Comparison of ENCODE assay signal across 1 cellular context in the genomic region with DNA sequence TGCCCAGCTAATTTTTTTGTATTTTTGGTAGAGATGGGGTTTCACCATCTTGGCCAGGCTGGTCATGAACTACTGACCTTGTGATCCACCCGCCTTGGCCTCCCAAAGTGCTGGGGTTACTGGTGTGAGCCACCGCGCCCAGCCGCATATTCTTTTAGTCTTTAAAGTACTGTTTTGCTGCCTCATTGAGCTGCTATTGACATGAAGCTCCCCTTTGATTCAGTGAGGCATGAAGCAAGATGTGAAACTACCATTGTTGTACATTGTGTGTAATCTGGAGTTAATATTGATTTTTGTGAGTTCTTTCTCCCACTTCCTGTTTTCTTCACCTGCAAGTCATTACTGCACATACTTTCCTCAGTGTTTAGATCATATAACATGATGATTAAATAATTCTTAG.
TF ChIP-seq lines count a peak whose summit lies in the region.

No MANE protein-coding gene starts in this region.

TF ChIP-seq in HepG2, 621 proteins besides CTCF, POLR2A, EP300 and RAD21 (continued from another document and continues in another):
- TF ChIP-seq, protein P1, sequence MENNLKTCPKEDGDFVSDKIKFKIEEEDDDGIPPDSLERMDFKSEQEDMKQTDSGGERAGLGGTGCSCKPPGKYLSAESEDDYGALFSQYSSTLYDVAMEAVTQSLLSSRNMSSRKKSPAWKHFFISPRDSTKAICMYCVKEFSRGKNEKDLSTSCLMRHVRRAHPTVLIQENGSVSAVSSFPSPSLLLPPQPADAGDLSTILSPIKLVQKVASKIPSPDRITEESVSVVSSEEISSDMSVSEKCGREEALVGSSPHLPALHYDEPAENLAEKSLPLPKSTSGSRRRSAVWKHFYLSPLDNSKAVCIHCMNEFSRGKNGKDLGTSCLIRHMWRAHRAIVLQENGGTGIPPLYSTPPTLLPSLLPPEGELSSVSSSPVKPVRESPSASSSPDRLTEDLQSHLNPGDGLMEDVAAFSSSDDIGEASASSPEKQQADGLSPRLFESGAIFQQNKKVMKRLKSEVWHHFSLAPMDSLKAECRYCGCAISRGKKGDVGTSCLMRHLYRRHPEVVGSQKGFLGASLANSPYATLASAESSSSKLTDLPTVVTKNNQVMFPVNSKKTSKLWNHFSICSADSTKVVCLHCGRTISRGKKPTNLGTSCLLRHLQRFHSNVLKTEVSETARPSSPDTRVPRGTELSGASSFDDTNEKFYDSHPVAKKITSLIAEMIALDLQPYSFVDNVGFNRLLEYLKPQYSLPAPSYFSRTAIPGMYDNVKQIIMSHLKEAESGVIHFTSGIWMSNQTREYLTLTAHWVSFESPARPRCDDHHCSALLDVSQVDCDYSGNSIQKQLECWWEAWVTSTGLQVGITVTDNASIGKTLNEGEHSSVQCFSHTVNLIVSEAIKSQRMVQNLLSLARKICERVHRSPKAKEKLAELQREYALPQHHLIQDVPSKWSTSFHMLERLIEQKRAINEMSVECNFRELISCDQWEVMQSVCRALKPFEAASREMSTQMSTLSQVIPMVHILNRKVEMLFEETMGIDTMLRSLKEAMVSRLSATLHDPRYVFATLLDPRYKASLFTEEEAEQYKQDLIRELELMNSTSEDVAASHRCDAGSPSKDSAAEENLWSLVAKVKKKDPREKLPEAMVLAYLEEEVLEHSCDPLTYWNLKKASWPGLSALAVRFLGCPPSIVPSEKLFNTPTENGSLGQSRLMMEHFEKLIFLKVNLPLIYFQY (CRISPR knock-in tag; IDR thresholded peaks at IDR 0.05; ENCODE audit: borderline replicate concordance): no peak; the same call in 1 of the 2 replicates
- TF ChIP-seq ATF6 (CRISPR knock-in tag; conservative IDR thresholded peaks at IDR 0.05) (no peak), ISL2 (CRISPR knock-in tag; IDR thresholded peaks at IDR 0.05) (peak; percentile 72), ARID2 (CRISPR knock-in tag; IDR thresholded peaks at IDR 0.05; ENCODE audit: borderline replicate concordance) (no peak), ZNF713 (CRISPR knock-in tag; IDR thresholded peaks at IDR 0.05) (no peak), PRDM10 (CRISPR knock-in tag; IDR thresholded peaks at IDR 0.05; ENCODE audit: low read depth) (no peak), ZNF720 (CRISPR knock-in tag; IDR thresholded peaks at IDR 0.05) (no peak), SSRP1 (CRISPR knock-in tag; IDR thresholded peaks at IDR 0.05) (no peak), ZNF253 (CRISPR knock-in tag; IDR thresholded peaks at IDR 0.05; ENCODE audit: borderline replicate concordance) (no peak), NFE2 (CRISPR knock-in tag; IDR thresholded peaks at IDR 0.05) (no peak), MATR3 (CRISPR knock-in tag; IDR thresholded peaks at IDR 0.05) (no peak), EZH2 (conservative IDR thresholded peaks at IDR 0.05; ENCODE audit: low read depth, low read length) (no peak), REST (IDR thresholded peaks at IDR 0.05; ENCODE audit: borderline replicate concordance in 1 of 2, low read depth in 1 of 2, low read length in 2 of 2) (no peak), ZNF282 (IDR thresholded peaks at IDR 0.05; ENCODE audit: partially characterized antibody) (no peak)
- TF ChIP-seq, protein P2, sequence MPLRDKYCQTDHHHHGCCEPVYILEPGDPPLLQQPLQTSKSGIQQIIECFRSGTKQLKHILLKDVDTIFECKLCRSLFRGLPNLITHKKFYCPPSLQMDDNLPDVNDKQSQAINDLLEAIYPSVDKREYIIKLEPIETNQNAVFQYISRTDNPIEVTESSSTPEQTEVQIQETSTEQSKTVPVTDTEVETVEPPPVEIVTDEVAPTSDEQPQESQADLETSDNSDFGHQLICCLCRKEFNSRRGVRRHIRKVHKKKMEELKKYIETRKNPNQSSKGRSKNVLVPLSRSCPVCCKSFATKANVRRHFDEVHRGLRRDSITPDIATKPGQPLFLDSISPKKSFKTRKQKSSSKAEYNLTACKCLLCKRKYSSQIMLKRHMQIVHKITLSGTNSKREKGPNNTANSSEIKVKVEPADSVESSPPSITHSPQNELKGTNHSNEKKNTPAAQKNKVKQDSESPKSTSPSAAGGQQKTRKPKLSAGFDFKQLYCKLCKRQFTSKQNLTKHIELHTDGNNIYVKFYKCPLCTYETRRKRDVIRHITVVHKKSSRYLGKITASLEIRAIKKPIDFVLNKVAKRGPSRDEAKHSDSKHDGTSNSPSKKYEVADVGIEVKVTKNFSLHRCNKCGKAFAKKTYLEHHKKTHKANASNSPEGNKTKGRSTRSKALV (CRISPR knock-in tag; IDR thresholded peaks at IDR 0.05): no peak; the same call in 1 of the 2 replicates
- TF ChIP-seq, protein P3, sequence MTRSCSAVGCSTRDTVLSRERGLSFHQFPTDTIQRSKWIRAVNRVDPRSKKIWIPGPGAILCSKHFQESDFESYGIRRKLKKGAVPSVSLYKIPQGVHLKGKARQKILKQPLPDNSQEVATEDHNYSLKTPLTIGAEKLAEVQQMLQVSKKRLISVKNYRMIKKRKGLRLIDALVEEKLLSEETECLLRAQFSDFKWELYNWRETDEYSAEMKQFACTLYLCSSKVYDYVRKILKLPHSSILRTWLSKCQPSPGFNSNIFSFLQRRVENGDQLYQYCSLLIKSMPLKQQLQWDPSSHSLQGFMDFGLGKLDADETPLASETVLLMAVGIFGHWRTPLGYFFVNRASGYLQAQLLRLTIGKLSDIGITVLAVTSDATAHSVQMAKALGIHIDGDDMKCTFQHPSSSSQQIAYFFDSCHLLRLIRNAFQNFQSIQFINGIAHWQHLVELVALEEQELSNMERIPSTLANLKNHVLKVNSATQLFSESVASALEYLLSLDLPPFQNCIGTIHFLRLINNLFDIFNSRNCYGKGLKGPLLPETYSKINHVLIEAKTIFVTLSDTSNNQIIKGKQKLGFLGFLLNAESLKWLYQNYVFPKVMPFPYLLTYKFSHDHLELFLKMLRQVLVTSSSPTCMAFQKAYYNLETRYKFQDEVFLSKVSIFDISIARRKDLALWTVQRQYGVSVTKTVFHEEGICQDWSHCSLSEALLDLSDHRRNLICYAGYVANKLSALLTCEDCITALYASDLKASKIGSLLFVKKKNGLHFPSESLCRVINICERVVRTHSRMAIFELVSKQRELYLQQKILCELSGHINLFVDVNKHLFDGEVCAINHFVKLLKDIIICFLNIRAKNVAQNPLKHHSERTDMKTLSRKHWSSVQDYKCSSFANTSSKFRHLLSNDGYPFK (CRISPR knock-in tag; IDR thresholded peaks at IDR 0.05; ENCODE audit: borderline replicate concordance): no peak
- TF ChIP-seq, protein P4, sequence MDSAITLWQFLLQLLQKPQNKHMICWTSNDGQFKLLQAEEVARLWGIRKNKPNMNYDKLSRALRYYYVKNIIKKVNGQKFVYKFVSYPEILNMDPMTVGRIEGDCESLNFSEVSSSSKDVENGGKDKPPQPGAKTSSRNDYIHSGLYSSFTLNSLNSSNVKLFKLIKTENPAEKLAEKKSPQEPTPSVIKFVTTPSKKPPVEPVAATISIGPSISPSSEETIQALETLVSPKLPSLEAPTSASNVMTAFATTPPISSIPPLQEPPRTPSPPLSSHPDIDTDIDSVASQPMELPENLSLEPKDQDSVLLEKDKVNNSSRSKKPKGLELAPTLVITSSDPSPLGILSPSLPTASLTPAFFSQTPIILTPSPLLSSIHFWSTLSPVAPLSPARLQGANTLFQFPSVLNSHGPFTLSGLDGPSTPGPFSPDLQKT (CRISPR knock-in tag; IDR thresholded peaks at IDR 0.05; ENCODE audit: borderline replicate concordance): no peak
- TF ChIP-seq, protein P5, sequence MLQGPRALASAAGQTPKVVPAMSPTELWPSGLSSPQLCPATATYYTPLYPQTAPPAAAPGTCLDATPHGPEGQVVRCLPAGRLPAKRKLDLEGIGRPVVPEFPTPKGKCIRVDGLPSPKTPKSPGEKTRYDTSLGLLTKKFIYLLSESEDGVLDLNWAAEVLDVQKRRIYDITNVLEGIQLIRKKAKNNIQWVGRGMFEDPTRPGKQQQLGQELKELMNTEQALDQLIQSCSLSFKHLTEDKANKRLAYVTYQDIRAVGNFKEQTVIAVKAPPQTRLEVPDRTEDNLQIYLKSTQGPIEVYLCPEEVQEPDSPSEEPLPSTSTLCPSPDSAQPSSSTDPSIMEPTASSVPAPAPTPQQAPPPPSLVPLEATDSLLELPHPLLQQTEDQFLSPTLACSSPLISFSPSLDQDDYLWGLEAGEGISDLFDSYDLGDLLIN (CRISPR knock-in tag; IDR thresholded peaks at IDR 0.05; ENCODE audit: borderline replicate concordance): no peak
- TF ChIP-seq, protein P6, sequence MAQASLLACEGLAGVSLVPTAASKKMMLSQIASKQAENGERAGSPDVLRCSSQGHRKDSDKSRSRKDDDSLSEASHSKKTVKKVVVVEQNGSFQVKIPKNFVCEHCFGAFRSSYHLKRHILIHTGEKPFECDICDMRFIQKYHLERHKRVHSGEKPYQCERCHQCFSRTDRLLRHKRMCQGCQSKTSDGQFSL (CRISPR knock-in tag; IDR thresholded peaks at IDR 0.05): no peak
